16 cellular contexts compared by ENCODE assay signal in genomic region chr7:90155206-90155605, GRCh38. TPM values are rescaled to one million over a fixed set of nuclear protein-coding genes. Genes with fewer than 3 reads are reported as not detected.
DNase-seq lines count a peak whose midpoint lies in the region; ATAC-seq and TF ChIP-seq lines count a peak whose summit lies in the region.
"Had no signal": no experiment of that assay in that cellular context is flagged by ENCODE, and none has a peak within 500 bp of the region (broad histone marks: within the 10 kb centered on the region; RNA-seq: fewer than 3 reads in every experiment).

No MANE protein-coding gene starts in this region.

- peak overlapping the region; percentile 10 to 68 for H3K4me3 ChIP-seq in foreskin fibroblast (ENCODE audit: low read depth in 1 of 2, low read length in 2 of 2)
- H3K4me3 ChIP-seq in upper lobe of right lung, result peak overlapping the region; percentile 25
- H3K4me3 ChIP-seq in MM.1S (ENCODE audit: low read length), result no peak overlapping the region

- POLR2A ChIA-PET in WTC11 (lab: Charles Lee), result interaction anchor here (1.0 to 1.2 kb wide), 2 partner anchors 56 to 69 kb away, joined by 3 read pairs; partner anchors contain the start of gene STEAP2

- no peaks in the 10 kb centered on the region for H3K36me3 Mint-ChIP-seq in activated naive CD8-positive, alpha-beta T cell
- H3K36me3 Mint-ChIP-seq in activated naive CD8-positive, alpha-beta T cell treated with anti-CD3 and anti-CD28 coated beads, Interleukin-2, amount 50 U/mL, for 24 hours (ENCODE audit: low read depth), result no peaks in the 10 kb centered on the region
- H3K36me3 Mint-ChIP-seq in WTC11, result no peaks in the 10 kb centered on the region

- H3K4me3 Mint-ChIP-seq in activated naive CD8-positive, alpha-beta T cell, result peak overlapping the region; percentile 73
- no peak overlapping the region for H3K4me3 Mint-ChIP-seq in activated naive CD8-positive, alpha-beta T cell treated with anti-CD3 and anti-CD28 coated beads, Interleukin-2, amount 50 U/mL, for 24 hours
- peak overlapping the region; percentile 72 for H3K4me3 Mint-ChIP-seq in WTC11

- no peak overlapping the region for H3K27ac Mint-ChIP-seq in activated naive CD8-positive, alpha-beta T cell
- H3K27ac Mint-ChIP-seq in activated naive CD8-positive, alpha-beta T cell treated with anti-CD3 and anti-CD28 coated beads, Interleukin-2, amount 50 U/mL, for 24 hours, result no peak overlapping the region
- no peak overlapping the region for H3K27ac Mint-ChIP-seq in WTC11

- H3K27me3 Mint-ChIP-seq in activated naive CD8-positive, alpha-beta T cell, result peaks cover 26% of the 10 kb centered on the region
- peaks cover 22% of the 10 kb centered on the region for H3K27me3 Mint-ChIP-seq in activated naive CD8-positive, alpha-beta T cell treated with anti-CD3 and anti-CD28 coated beads, Interleukin-2, amount 50 U/mL, for 24 hours
- peaks cover 22% of the 10 kb centered on the region for H3K27me3 Mint-ChIP-seq in WTC11 (ENCODE audit: low read depth)

- no peak overlapping the region for H2AFZ ChIP-seq in MM.1S (ENCODE audit: low read length)

- H3K9ac ChIP-seq in MM.1S (ENCODE audit: low read length), result no peak overlapping the region

- H3K9me3 Mint-ChIP-seq in activated naive CD8-positive, alpha-beta T cell (ENCODE audit: low read depth), result no peaks in the 10 kb centered on the region
- H3K9me3 Mint-ChIP-seq in activated naive CD8-positive, alpha-beta T cell treated with anti-CD3 and anti-CD28 coated beads, Interleukin-2, amount 50 U/mL, for 24 hours, result no peaks in the 10 kb centered on the region
- H3K9me3 Mint-ChIP-seq in WTC11, result no peaks in the 10 kb centered on the region

- ATAC-seq in activated naive CD8-positive, alpha-beta T cell treated with anti-CD3 and anti-CD28 coated beads, Interleukin-2, amount 50 U/mL, for 24 hours, result no peak
- no peak for ATAC-seq in WTC11
- no peak for ATAC-seq in upper lobe of right lung
- ATAC-seq in HG02588 (IDR thresholded peaks at IDR 0.05; ENCODE audit: unreplicated experiment), result no peak

- H3K36me3 ChIP-seq in upper lobe of right lung (no peaks in the 10 kb centered on the region), MM.1S (replicated peaks; ENCODE audit: insufficient read depth, low read length) (no peaks in the 10 kb centered on the region)

- no peaks in the 10 kb centered on the region for H4K20me1 ChIP-seq in MM.1S (ENCODE audit: insufficient read depth, low read length)

- H3K27me3 ChIP-seq in upper lobe of right lung, result no peaks in the 10 kb centered on the region
- H3K27me3 ChIP-seq in MM.1S (replicated peaks; ENCODE audit: insufficient read depth, low read length), result no peaks in the 10 kb centered on the region

- no peak overlapping the region for H3K4me2 ChIP-seq in MM.1S (ENCODE audit: low read depth, low read length)

- no peak overlapping the region for H3K27ac ChIP-seq in upper lobe of right lung
- no peak overlapping the region for H3K27ac ChIP-seq in MM.1S (ENCODE audit: low read length)

- CTCF ChIA-PET in WTC11 (lab: Charles Lee), result interaction anchor here (1.5 to 2.9 kb wide), 5 partner anchors 56 to 272 kb away, joined by 3 to 22 read pairs (median 5); partner anchors contain the start of gene STEAP2

- peaks cover 6% of the 10 kb centered on the region for H3K4me1 Mint-ChIP-seq in activated naive CD8-positive, alpha-beta T cell (ENCODE audit: low read depth)
- H3K4me1 Mint-ChIP-seq in activated naive CD8-positive, alpha-beta T cell treated with anti-CD3 and anti-CD28 coated beads, Interleukin-2, amount 50 U/mL, for 24 hours, result peaks cover 7% of the 10 kb centered on the region
- peaks cover 20% of the 10 kb centered on the region for H3K4me1 Mint-ChIP-seq in WTC11

- H3K9me3 ChIP-seq in upper lobe of right lung (no peaks in the 10 kb centered on the region), MM.1S (replicated peaks; ENCODE audit: insufficient read depth, low read length) (no peaks in the 10 kb centered on the region)
- H3K9me3 ChIP-seq: psoas muscle had no signal

- no peaks in the 10 kb centered on the region for H3K79me2 ChIP-seq in MM.1S (ENCODE audit: low read length)

- no peaks in the 10 kb centered on the region for H3F3A ChIP-seq in MM.1S (ENCODE audit: insufficient read depth, low read length)

- H3K4me1 ChIP-seq in upper lobe of right lung (no peaks in the 10 kb centered on the region), MM.1S (ENCODE audit: low read length) (no peaks in the 10 kb centered on the region)
- H3K4me1 ChIP-seq: psoas muscle had no signal

- no peak for DNase-seq in activated naive CD8-positive, alpha-beta T cell treated with anti-CD3 and anti-CD28 coated beads, Interleukin-2, amount 50 U/mL, for 24 hours
- DNase-seq in WTC11 (ENCODE audit: low spot score) (no peak), foreskin fibroblast (peak in 1 of 2 donors; percentile 32), upper lobe of right lung (no peak), MM.1S (no peak)
- DNase-seq in activated naive CD4-positive, alpha-beta T cell treated with Interleukin-2 at 50 U/mL for 16 hours, result no peak
- DNase-seq: activated CD4-positive, alpha-beta T cell treated with anti-CD3 and anti-CD28 coated beads for 48 hours; activated T-cell treated with anti-CD3 and anti-CD28 coated beads for 4 hours; hippocampal formation; Karpas-422; NCI-H146; NCI-H446; psoas muscle had no signal

- H3K9me2 ChIP-seq in MM.1S (replicated peaks; ENCODE audit: insufficient read depth, low read length), result no peaks in the 10 kb centered on the region

- no peak for TF ChIP-seq CTCF in WTC11 (IDR thresholded peaks at IDR 0.05)
- TF ChIP-seq CTCF in foreskin fibroblast (IDR thresholded peaks at IDR 0.05; ENCODE audit: low read depth, low read length), result no peak
- TF ChIP-seq CTCF in upper lobe of right lung (IDR thresholded peaks at IDR 0.05), result no peak
- TF ChIP-seq CTCF in MM.1S (IDR thresholded peaks at IDR 0.05; ENCODE audit: low read length), result no peak

- intact Hi-C loops in upper lobe of right lung (cut with DNase I), result no loop called here

TF ChIP-seq in WTC11, 78 proteins besides CTCF, POLR2A, EP300 and RAD21:
- TF ChIP-seq, protein P1, sequence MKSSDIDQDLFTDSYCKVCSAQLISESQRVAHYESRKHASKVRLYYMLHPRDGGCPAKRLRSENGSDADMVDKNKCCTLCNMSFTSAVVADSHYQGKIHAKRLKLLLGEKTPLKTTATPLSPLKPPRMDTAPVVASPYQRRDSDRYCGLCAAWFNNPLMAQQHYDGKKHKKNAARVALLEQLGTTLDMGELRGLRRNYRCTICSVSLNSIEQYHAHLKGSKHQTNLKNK (CRISPR knock-in tag; IDR thresholded peaks at IDR 0.05), result no peak
TF ChIP-seq in WTC11: peak in this region for 0.

RNA-seq across cellular contexts. Expression of gene STEAP1, which starts 0.9 kb away (rescaled TPM):
- total RNA-seq in WTC11 (2021), result 2.4 to 4.1 TPM (median 3.5 TPM) in 3 replicates
- total RNA-seq in upper lobe of right lung, result 5.7 TPM
- total RNA-seq: OCI-LY7 had no signal

RNA-seq across cellular contexts. Expression of gene STEAP2, which starts 56.3 kb away (rescaled TPM):
- total RNA-seq in WTC11 (2021) (13.4 to 17.3 TPM (median 17.0 TPM) in 3 replicates), upper lobe of right lung (11.5 TPM)
- total RNA-seq: OCI-LY7 had no signal
